In the genomic region with DNA sequence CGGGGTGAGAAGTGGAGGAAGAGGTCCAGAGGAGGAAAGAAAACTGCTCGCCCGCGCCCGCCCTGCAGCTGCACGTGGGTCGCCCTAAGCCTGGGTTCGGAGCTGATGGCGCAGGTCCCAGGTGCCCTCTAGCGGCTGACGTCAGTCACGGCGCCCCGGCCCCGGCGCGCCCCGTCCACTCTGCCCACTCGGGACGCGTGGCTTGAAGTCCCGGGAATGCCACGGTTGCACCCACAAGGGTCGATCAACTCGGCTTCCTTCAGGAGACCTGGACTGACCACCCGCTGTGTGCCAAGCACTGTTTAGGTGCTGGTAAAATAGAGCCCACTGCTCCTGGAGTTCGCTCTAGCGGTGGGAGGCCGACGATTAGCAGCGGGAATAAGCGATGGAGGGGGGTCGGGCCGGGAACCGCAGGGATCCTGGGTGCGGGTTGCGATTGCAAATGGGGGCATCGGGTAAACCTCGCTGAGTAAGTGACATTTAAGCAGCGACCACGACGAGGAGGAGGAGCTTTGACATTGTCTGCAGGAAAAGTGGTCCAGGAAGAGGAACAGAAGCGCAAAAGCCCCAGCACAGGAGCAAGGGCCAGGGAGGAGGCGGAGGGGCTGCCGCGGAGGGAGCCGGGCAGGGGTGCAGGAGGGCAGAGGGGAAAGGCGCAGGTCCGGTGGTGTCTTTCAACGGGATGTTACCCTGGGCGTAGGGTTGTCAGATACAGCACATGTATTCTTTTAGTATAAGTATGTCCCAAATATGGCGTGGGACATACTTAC, we compare ENCODE assay signal across 1 cellular context.
A peak's percentile ranks its signal among the peaks of the same experiment; 100 is the strongest.
TF ChIP-seq lines count a peak whose summit lies in the region.

No MANE protein-coding gene starts in this region.

TF ChIP-seq in K562, 482 proteins besides CTCF, POLR2A, EP300 and RAD21 (continued from another document and continues in another):
- TF ChIP-seq, protein P1, sequence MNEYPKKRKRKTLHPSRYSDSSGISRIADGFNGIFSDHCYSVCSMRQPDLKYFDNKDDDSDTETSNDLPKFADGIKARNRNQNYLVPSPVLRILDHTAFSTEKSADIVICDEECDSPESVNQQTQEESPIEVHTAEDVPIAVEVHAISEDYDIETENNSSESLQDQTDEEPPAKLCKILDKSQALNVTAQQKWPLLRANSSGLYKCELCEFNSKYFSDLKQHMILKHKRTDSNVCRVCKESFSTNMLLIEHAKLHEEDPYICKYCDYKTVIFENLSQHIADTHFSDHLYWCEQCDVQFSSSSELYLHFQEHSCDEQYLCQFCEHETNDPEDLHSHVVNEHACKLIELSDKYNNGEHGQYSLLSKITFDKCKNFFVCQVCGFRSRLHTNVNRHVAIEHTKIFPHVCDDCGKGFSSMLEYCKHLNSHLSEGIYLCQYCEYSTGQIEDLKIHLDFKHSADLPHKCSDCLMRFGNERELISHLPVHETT (CRISPR knock-in tag; conservative IDR thresholded peaks at IDR 0.05 in 1 of 2, IDR thresholded peaks at IDR 0.05 in 1 of 2) = 0 out of 4 replicates have a peak, but pooled peaks of 1 of the 2 experiments have one; percentile 42
- TF ChIP-seq, protein P2, sequence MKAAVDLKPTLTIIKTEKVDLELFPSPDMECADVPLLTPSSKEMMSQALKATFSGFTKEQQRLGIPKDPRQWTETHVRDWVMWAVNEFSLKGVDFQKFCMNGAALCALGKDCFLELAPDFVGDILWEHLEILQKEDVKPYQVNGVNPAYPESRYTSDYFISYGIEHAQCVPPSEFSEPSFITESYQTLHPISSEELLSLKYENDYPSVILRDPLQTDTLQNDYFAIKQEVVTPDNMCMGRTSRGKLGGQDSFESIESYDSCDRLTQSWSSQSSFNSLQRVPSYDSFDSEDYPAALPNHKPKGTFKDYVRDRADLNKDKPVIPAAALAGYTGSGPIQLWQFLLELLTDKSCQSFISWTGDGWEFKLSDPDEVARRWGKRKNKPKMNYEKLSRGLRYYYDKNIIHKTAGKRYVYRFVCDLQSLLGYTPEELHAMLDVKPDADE (conservative IDR thresholded peaks at IDR 0.05; ENCODE audit: control insufficient read depth, low read depth, low read length) = 0 out of 2 replicates have a peak, but pooled peaks have one; percentile 19
- no peak for TF ChIP-seq ZSCAN32 (CRISPR knock-in tag; IDR thresholded peaks at IDR 0.05)
- TF ChIP-seq ZNF217 (CRISPR knock-in tag; IDR thresholded peaks at IDR 0.05) = no peak
- no peak for TF ChIP-seq ATF1 (CRISPR knock-in tag; IDR thresholded peaks at IDR 0.05)
- peak; percentile 60 for TF ChIP-seq ATF1 (tag; IDR thresholded peaks at IDR 0.05)
- no peak for TF ChIP-seq NCOA4 (IDR thresholded peaks at IDR 0.05; ENCODE audit: partially characterized antibody)
- peak in 1 of 2 experiments; percentile 70; a peak in 1 of 4 replicates for TF ChIP-seq TEAD1 (CRISPR knock-in tag; IDR thresholded peaks at IDR 0.05)
- TF ChIP-seq, protein P3, sequence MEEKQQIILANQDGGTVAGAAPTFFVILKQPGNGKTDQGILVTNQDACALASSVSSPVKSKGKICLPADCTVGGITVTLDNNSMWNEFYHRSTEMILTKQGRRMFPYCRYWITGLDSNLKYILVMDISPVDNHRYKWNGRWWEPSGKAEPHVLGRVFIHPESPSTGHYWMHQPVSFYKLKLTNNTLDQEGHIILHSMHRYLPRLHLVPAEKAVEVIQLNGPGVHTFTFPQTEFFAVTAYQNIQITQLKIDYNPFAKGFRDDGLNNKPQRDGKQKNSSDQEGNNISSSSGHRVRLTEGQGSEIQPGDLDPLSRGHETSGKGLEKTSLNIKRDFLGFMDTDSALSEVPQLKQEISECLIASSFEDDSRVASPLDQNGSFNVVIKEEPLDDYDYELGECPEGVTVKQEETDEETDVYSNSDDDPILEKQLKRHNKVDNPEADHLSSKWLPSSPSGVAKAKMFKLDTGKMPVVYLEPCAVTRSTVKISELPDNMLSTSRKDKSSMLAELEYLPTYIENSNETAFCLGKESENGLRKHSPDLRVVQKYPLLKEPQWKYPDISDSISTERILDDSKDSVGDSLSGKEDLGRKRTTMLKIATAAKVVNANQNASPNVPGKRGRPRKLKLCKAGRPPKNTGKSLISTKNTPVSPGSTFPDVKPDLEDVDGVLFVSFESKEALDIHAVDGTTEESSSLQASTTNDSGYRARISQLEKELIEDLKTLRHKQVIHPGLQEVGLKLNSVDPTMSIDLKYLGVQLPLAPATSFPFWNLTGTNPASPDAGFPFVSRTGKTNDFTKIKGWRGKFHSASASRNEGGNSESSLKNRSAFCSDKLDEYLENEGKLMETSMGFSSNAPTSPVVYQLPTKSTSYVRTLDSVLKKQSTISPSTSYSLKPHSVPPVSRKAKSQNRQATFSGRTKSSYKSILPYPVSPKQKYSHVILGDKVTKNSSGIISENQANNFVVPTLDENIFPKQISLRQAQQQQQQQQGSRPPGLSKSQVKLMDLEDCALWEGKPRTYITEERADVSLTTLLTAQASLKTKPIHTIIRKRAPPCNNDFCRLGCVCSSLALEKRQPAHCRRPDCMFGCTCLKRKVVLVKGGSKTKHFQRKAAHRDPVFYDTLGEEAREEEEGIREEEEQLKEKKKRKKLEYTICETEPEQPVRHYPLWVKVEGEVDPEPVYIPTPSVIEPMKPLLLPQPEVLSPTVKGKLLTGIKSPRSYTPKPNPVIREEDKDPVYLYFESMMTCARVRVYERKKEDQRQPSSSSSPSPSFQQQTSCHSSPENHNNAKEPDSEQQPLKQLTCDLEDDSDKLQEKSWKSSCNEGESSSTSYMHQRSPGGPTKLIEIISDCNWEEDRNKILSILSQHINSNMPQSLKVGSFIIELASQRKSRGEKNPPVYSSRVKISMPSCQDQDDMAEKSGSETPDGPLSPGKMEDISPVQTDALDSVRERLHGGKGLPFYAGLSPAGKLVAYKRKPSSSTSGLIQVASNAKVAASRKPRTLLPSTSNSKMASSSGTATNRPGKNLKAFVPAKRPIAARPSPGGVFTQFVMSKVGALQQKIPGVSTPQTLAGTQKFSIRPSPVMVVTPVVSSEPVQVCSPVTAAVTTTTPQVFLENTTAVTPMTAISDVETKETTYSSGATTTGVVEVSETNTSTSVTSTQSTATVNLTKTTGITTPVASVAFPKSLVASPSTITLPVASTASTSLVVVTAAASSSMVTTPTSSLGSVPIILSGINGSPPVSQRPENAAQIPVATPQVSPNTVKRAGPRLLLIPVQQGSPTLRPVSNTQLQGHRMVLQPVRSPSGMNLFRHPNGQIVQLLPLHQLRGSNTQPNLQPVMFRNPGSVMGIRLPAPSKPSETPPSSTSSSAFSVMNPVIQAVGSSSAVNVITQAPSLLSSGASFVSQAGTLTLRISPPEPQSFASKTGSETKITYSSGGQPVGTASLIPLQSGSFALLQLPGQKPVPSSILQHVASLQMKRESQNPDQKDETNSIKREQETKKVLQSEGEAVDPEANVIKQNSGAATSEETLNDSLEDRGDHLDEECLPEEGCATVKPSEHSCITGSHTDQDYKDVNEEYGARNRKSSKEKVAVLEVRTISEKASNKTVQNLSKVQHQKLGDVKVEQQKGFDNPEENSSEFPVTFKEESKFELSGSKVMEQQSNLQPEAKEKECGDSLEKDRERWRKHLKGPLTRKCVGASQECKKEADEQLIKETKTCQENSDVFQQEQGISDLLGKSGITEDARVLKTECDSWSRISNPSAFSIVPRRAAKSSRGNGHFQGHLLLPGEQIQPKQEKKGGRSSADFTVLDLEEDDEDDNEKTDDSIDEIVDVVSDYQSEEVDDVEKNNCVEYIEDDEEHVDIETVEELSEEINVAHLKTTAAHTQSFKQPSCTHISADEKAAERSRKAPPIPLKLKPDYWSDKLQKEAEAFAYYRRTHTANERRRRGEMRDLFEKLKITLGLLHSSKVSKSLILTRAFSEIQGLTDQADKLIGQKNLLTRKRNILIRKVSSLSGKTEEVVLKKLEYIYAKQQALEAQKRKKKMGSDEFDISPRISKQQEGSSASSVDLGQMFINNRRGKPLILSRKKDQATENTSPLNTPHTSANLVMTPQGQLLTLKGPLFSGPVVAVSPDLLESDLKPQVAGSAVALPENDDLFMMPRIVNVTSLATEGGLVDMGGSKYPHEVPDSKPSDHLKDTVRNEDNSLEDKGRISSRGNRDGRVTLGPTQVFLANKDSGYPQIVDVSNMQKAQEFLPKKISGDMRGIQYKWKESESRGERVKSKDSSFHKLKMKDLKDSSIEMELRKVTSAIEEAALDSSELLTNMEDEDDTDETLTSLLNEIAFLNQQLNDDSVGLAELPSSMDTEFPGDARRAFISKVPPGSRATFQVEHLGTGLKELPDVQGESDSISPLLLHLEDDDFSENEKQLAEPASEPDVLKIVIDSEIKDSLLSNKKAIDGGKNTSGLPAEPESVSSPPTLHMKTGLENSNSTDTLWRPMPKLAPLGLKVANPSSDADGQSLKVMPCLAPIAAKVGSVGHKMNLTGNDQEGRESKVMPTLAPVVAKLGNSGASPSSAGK (IDR thresholded peaks at IDR 0.05) = peak; percentile 85
- TF ChIP-seq HSF4 (CRISPR knock-in tag; IDR thresholded peaks at IDR 0.05; ENCODE audit: borderline replicate concordance) = no peak
- TF ChIP-seq ARID2 (IDR thresholded peaks at IDR 0.05) = peak; percentile 38; the same call in 1 of the 2 replicates
- TF ChIP-seq RB1 (IDR thresholded peaks at IDR 0.05; ENCODE audit: low read depth) = peak; percentile 82
- peak; percentile 61; the same call in 1 of the 2 replicates for TF ChIP-seq MTA1 (IDR thresholded peaks at IDR 0.05; ENCODE audit: borderline replicate concordance)
- TF ChIP-seq ZNF3 (CRISPR knock-in tag; IDR thresholded peaks at IDR 0.05) = no peak
- no peak for TF ChIP-seq JUNB (CRISPR knock-in tag; conservative IDR thresholded peaks at IDR 0.05)
- peak; percentile 20; the same call in 1 of the 2 replicates for TF ChIP-seq ESRRA (IDR thresholded peaks at IDR 0.05; ENCODE audit: borderline replicate concordance, low read depth)
- TF ChIP-seq CBX3 (IDR thresholded peaks at IDR 0.05; ENCODE audit: borderline replicate concordance in 1 of 2, low read length in 2 of 2) = peak in 1 of 2 experiments; percentile 43; a peak in 1 of 3 replicates
- no peak for TF ChIP-seq RBM39 (optimal IDR thresholded peaks at IDR 0.05; ENCODE audit: low read depth, low read length)
- peak; percentile 69 for TF ChIP-seq SMC3 (conservative IDR thresholded peaks at IDR 0.05; ENCODE audit: insufficient read depth, low read depth, low read length)
- 0 out of 2 replicates have a peak, but pooled peaks have one; percentile 27 for TF ChIP-seq MXI1 (IDR thresholded peaks at IDR 0.05; ENCODE audit: low read depth, low read length)
- TF ChIP-seq, protein P4, sequence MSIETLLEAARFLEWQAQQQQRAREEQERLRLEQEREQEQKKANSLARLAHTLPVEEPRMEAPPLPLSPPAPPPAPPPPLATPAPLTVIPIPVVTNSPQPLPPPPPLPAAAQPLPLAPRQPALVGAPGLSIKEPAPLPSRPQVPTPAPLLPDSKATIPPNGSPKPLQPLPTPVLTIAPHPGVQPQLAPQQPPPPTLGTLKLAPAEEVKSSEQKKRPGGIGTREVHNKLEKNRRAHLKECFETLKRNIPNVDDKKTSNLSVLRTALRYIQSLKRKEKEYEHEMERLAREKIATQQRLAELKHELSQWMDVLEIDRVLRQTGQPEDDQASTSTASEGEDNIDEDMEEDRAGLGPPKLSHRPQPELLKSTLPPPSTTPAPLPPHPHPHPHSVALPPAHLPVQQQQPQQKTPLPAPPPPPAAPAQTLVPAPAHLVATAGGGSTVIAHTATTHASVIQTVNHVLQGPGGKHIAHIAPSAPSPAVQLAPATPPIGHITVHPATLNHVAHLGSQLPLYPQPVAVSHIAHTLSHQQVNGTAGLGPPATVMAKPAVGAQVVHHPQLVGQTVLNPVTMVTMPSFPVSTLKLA (conservative IDR thresholded peaks at IDR 0.05) = peak; percentile 92 to 95
- TF ChIP-seq, protein P5, sequence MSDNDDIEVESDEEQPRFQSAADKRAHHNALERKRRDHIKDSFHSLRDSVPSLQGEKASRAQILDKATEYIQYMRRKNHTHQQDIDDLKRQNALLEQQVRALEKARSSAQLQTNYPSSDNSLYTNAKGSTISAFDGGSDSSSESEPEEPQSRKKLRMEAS (CRISPR knock-in tag; IDR thresholded peaks at IDR 0.05) = peak; percentile 88
- peak; percentile 74 for TF ChIP-seq CREM (IDR thresholded peaks at IDR 0.05; ENCODE audit: low read depth)
- peak in 1 of 2 experiments; percentile 57; a peak in 1 of 4 replicates for TF ChIP-seq SIN3A (IDR thresholded peaks at IDR 0.05; ENCODE audit: borderline replicate concordance in 2 of 2, control insufficient read depth in 1 of 2, low read depth in 2 of 2, low read length in 2 of 2)
- TF ChIP-seq, protein P6, sequence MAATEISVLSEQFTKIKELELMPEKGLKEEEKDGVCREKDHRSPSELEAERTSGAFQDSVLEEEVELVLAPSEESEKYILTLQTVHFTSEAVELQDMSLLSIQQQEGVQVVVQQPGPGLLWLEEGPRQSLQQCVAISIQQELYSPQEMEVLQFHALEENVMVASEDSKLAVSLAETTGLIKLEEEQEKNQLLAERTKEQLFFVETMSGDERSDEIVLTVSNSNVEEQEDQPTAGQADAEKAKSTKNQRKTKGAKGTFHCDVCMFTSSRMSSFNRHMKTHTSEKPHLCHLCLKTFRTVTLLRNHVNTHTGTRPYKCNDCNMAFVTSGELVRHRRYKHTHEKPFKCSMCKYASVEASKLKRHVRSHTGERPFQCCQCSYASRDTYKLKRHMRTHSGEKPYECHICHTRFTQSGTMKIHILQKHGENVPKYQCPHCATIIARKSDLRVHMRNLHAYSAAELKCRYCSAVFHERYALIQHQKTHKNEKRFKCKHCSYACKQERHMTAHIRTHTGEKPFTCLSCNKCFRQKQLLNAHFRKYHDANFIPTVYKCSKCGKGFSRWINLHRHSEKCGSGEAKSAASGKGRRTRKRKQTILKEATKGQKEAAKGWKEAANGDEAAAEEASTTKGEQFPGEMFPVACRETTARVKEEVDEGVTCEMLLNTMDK (IDR thresholded peaks at IDR 0.05; ENCODE audit: borderline replicate concordance, insufficient read depth, low read depth, low read length, poor library complexity, severe bottlenecking) = peak; percentile 11
- peak; percentile 91 for TF ChIP-seq STAG1 (CRISPR knock-in tag; IDR thresholded peaks at IDR 0.05; ENCODE audit: borderline replicate concordance)
- TF ChIP-seq TOE1 (IDR thresholded peaks at IDR 0.05; ENCODE audit: borderline replicate concordance) = peak; percentile 45; the same call in 1 of the 2 replicates
- no peak for TF ChIP-seq TOE1 (CRISPR knock-in tag; IDR thresholded peaks at IDR 0.05; ENCODE audit: borderline replicate concordance, low read depth)
- TF ChIP-seq ZFX (CRISPR knock-in tag; IDR thresholded peaks at IDR 0.05) = peak; percentile 39; the same call in 1 of the 2 replicates
- 0 out of 2 replicates have a peak, but pooled peaks have one; percentile 46 for TF ChIP-seq SP1 (CRISPR knock-in tag; IDR thresholded peaks at IDR 0.05)
- TF ChIP-seq, protein P7, sequence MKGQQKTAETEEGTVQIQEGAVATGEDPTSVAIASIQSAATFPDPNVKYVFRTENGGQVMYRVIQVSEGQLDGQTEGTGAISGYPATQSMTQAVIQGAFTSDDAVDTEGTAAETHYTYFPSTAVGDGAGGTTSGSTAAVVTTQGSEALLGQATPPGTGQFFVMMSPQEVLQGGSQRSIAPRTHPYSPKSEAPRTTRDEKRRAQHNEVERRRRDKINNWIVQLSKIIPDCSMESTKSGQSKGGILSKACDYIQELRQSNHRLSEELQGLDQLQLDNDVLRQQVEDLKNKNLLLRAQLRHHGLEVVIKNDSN (CRISPR knock-in tag; IDR thresholded peaks at IDR 0.05) = peak; percentile 83
- TF ChIP-seq, protein P8, sequence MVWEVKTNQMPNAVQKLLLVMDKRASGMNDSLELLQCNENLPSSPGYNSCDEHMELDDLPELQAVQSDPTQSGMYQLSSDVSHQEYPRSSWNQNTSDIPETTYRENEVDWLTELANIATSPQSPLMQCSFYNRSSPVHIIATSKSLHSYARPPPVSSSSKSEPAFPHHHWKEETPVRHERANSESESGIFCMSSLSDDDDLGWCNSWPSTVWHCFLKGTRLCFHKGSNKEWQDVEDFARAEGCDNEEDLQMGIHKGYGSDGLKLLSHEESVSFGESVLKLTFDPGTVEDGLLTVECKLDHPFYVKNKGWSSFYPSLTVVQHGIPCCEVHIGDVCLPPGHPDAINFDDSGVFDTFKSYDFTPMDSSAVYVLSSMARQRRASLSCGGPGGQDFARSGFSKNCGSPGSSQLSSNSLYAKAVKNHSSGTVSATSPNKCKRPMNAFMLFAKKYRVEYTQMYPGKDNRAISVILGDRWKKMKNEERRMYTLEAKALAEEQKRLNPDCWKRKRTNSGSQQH (CRISPR knock-in tag; IDR thresholded peaks at IDR 0.05) = no peak
